31 cellular contexts compared by ENCODE assay signal in the genomic region with DNA sequence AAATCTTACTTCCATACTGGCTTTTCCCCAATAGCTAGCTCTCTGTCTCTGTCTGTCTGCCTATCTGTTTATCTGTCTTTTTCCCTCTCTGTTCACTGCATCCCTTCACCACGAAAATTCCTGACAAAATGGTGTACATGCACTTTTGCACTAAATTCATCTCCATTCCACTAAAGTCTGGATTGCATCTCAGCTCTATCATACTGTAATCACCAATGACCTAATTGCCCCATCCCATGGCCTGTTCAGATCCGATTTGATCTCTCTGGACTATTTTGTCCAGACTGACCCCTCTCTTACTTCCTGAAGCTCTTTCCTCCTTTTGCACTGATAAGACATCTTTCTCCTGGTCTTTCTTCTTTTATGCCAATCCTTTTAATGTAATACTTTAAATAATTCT.
DNase-seq lines count a peak whose midpoint lies in the region; ATAC-seq and TF ChIP-seq lines count a peak whose summit lies in the region.
"Had no signal": no experiment of that assay in that cellular context is flagged by ENCODE, and none has a peak within 500 bp of the region (broad histone marks: within the 10 kb centered on the region; RNA-seq: fewer than 3 reads in every experiment).

No MANE protein-coding gene starts in this region.

- H3K14ac ChIP-seq in IMR-90 (replicated peaks; ENCODE audit: low read depth, low read length): no peak overlapping the region

- H3K4me1 ChIP-seq in SK-N-SH (ENCODE audit: control insufficient read depth in 1 of 2, insufficient read depth in 2 of 2, low read depth in 1 of 2, low read length in 1 of 2): peaks cover 0 to 30% of the 10 kb centered on the region in 2 experiments; a peak in 2 of 4 replicates
- peaks cover 6% of the 10 kb centered on the region for H3K4me1 ChIP-seq in IMR-90 (ENCODE audit: control insufficient read depth, insufficient read depth, low read length)
- peaks cover 0 to 4% (median 0%) of the 10 kb centered on the region in 4 donors for H3K4me1 ChIP-seq in tibial nerve
- H3K4me1 ChIP-seq: A549 had no signal

- H2BK120ac ChIP-seq in IMR-90 (ENCODE audit: low read depth, low read length): no peak overlapping the region

- H2AK5ac ChIP-seq in IMR-90 (ENCODE audit: low read depth, low read length): no peak overlapping the region

- POLR2A ChIA-PET in SK-N-SH (lab: Yijun Ruan, JAX): no interaction called here
- POLR2A ChIA-PET in IMR-90 (lab: Charles Lee; ENCODE audit: unreplicated experiment): no interaction called here

- H3K27ac ChIP-seq in SK-N-SH (ENCODE audit: low read depth in 2 of 2, low read length in 1 of 2): peak overlapping the region in 1 of 2 experiments; percentile 11; a peak in 1 of 4 replicates
- no peak overlapping the region for H3K27ac ChIP-seq in IMR-90 (ENCODE audit: insufficient read depth, low read length)
- H3K27ac ChIP-seq in tibial nerve: no peak overlapping the region
- H3K27ac ChIP-seq: 22Rv1; A549; BLaER1; BLaER1 treated with 17β-estradiol and CSF1 and Interleukin-3, amounts not matched to agents 10 nM and 100 nM; C4-2B had no signal

- no peak overlapping the region for H4K8ac ChIP-seq in IMR-90 (ENCODE audit: low read depth in 2 of 2, low read length in 2 of 2)

- H3K79me1 ChIP-seq in IMR-90 (ENCODE audit: low read depth in 1 of 2, low read length in 2 of 2): no peaks in the 10 kb centered on the region

- in situ Hi-C loops in IMR-90 (cut with MboI; ENCODE audit: low sequenced_read_pairs): no loop called here

- TF ChIP-seq EP300 in SK-N-SH (IDR thresholded peaks at IDR 0.05; ENCODE audit: borderline replicate concordance in 1 of 2, low read depth in 1 of 2, low read length in 1 of 2) (peak in 1 of 2 experiments; percentile 62; a peak in 2 of 4 replicates), tibial nerve (IDR thresholded peaks at IDR 0.05) (no peak)

- H3K4ac ChIP-seq in IMR-90 (ENCODE audit: low read depth, low read length): no peak overlapping the region

- peaks cover 4% of the 10 kb centered on the region; the same call in 1 of the 2 replicates for H3K9me1 ChIP-seq in IMR-90 (ENCODE audit: insufficient read depth, low read length)

- BruUV-seq in IMR-90 (replicated peaks; lab: Mats Ljungman, UMichigan): no TSS peak

- no peak overlapping the region for H3K4me3 ChIP-seq in SK-N-SH (ENCODE audit: low read depth in 2 of 2, low read length in 1 of 2)
- H3K4me3 ChIP-seq in IMR-90 (ENCODE audit: insufficient read depth, low read depth, low read length): no peak overlapping the region
- no peak overlapping the region for H3K4me3 ChIP-seq in tibial nerve
- H3K4me3 ChIP-seq: A549; BLaER1; BLaER1 treated with 17β-estradiol and CSF1 and Interleukin-3, amounts not matched to agents 10 nM and 100 nM had no signal

- no peak overlapping the region for H3K9ac ChIP-seq in SK-N-SH
- H3K9ac ChIP-seq in IMR-90 (ENCODE audit: low read depth, low read length): no peak overlapping the region
- H3K9ac ChIP-seq: BLaER1; BLaER1 treated with 17β-estradiol and CSF1 and Interleukin-3, amounts not matched to agents 10 nM and 100 nM had no signal

- H3K9me2 ChIP-seq in SK-N-SH: no peaks in the 10 kb centered on the region

- H3K9me3 ChIP-seq in SK-N-SH: no peaks in the 10 kb centered on the region
- no peaks in the 10 kb centered on the region for H3K9me3 ChIP-seq in IMR-90 (ENCODE audit: control insufficient read depth, insufficient read depth, low read length)
- H3K9me3 ChIP-seq in tibial nerve: no peaks in the 10 kb centered on the region
- H3K9me3 ChIP-seq: A549; BE2C; BLaER1; BLaER1 treated with 17β-estradiol and CSF1 and Interleukin-3, amounts not matched to agents 10 nM and 100 nM; Caco-2 had no signal

- dilution Hi-C loops in IMR-90 (cut with HindIII; ENCODE audit: low sequenced_read_pairs, unreplicated experiment): no loop called here

- ATAC-seq in SK-N-SH treated with all-trans-retinoic acid at 6 μM for 48 hours (no peak), IMR-90 (ENCODE audit: low read depth) (no peak)
- ATAC-seq: A549; CD8-positive, alpha-beta T cell had no signal

- H3K27me3 ChIP-seq in SK-N-SH (ENCODE audit: insufficient read depth) (no peaks in the 10 kb centered on the region), IMR-90 (ENCODE audit: control insufficient read depth, insufficient read depth, low read length) (no peaks in the 10 kb centered on the region), tibial nerve (no peaks in the 10 kb centered on the region)
- H3K27me3 ChIP-seq: BE2C; BLaER1; BLaER1 treated with 17β-estradiol and CSF1 and Interleukin-3, amounts not matched to agents 10 nM and 100 nM had no signal

- no peak overlapping the region; the same call in 1 of the 2 replicates for H4K5ac ChIP-seq in IMR-90 (ENCODE audit: low read depth, low read length)

- H3K18ac ChIP-seq in IMR-90 (ENCODE audit: low read depth, low read length): peak overlapping the region; percentile 16; the same call in 1 of the 2 replicates

- intact Hi-C loops in IMR-90 (cut with micrococcal nuclease): no loop called here

- H3K36me3 ChIP-seq in SK-N-SH (replicated peaks in 1 of 2; ENCODE audit: control insufficient read depth in 1 of 2, insufficient read depth in 2 of 2, low read length in 1 of 2): no peaks in the 10 kb centered on the region
- H3K36me3 ChIP-seq in IMR-90 (ENCODE audit: control insufficient read depth, insufficient read depth, low read length): no peaks in the 10 kb centered on the region
- H3K36me3 ChIP-seq in tibial nerve: no peaks in the 10 kb centered on the region
- H3K36me3 ChIP-seq: BLaER1; BLaER1 treated with 17β-estradiol and CSF1 and Interleukin-3, amounts not matched to agents 10 nM and 100 nM had no signal

- TF ChIP-seq POLR2A in IMR-90 (IDR thresholded peaks at IDR 0.05; ENCODE audit: low read depth, low read length): no peak
- TF ChIP-seq POLR2A in tibial nerve (IDR thresholded peaks at IDR 0.05): no peak

- H4K20me1 ChIP-seq in SK-N-SH (ENCODE audit: insufficient read depth) (no peaks in the 10 kb centered on the region), IMR-90 (ENCODE audit: insufficient read depth, low read length) (no peaks in the 10 kb centered on the region)
- H4K20me1 ChIP-seq: BLaER1; BLaER1 treated with 17β-estradiol and CSF1 and Interleukin-3, amounts not matched to agents 10 nM and 100 nM had no signal

- CTCF ChIA-PET in SK-N-SH (lab: Yijun Ruan, JAX): interaction anchor here (0.8 to 0.9 kb wide), 3 partner anchors 16 to 69 kb away, joined by 3 read pairs; no protein-coding TSS in a partner anchor
- CTCF ChIA-PET in IMR-90 (lab: Yijun Ruan, JAX): interaction anchor here (1.0 kb wide), 1 partner anchor 325 kb away, joined by 3 read pairs; no protein-coding TSS in a partner anchor

- H3F3A ChIP-seq in SK-N-SH (replicated peaks; ENCODE audit: insufficient read depth): no peaks in the 10 kb centered on the region

- no peaks in the 10 kb centered on the region for H3K79me2 ChIP-seq in SK-N-SH (ENCODE audit: insufficient read depth)

- peak overlapping the region; percentile 62 for H2BK20ac ChIP-seq in IMR-90 (ENCODE audit: low read depth, low read length)

- H2BK5ac ChIP-seq in IMR-90 (ENCODE audit: low read depth, low read length, poor library complexity, severe bottlenecking): peak overlapping the region; percentile 69

- TF ChIP-seq CTCF in SK-N-SH (IDR thresholded peaks at IDR 0.05) (no peak), IMR-90 (conservative IDR thresholded peaks at IDR 0.05; ENCODE audit: low read depth, low read length) (no peak), tibial nerve (IDR thresholded peaks at IDR 0.05) (no peak)

- no peak overlapping the region for H2AFZ ChIP-seq in SK-N-SH (ENCODE audit: low read depth)
- H2AFZ ChIP-seq in IMR-90 (replicated peaks; ENCODE audit: low read length, poor library complexity): no peak overlapping the region

- no peak overlapping the region for H3K56ac ChIP-seq in IMR-90 (ENCODE audit: extremely low read depth, insufficient read depth, low read length)

- no peak overlapping the region for H4K91ac ChIP-seq in IMR-90 (ENCODE audit: insufficient read depth, low read depth, low read length)

- DNase-seq in SK-N-SH (no peak), IMR-90 (no peak), SK-N-DZ (ENCODE audit: low spot score) (peak; percentile 68), tibial nerve (ENCODE audit: low spot score in 2 of 2) (no peak), mucosa of gallbladder (ENCODE audit: low spot score) (no peak)
- DNase-seq: 8988T; ACHN; AML-193; BE2C; C1 segment of cervical spinal cord; Caco-2; Calu3; CD4-positive, alpha-beta memory T cell; CD4-positive, alpha-beta T cell; CD4-positive, CD25-positive, alpha-beta regulatory T cell; CD8-positive, alpha-beta memory T cell; CD8-positive, alpha-beta T cell; COR-L47; DMS 273 treated with DMSO at 0.1 percent for 48 hours; DMS153; DMS53; DMS79; DMS79 treated with DMSO at 0.1 percent for 48 hours; DND-41; EL had no signal

- H3K23ac ChIP-seq in IMR-90 (ENCODE audit: low read depth, low read length): no peak overlapping the region

- H2AK9ac ChIP-seq in IMR-90 (replicated peaks; ENCODE audit: low read depth, low read length, poor library complexity): no peak overlapping the region

- no peak overlapping the region for H2BK15ac ChIP-seq in IMR-90 (ENCODE audit: low read depth, low read length)

- WGBS in SK-N-SH (ENCODE audit: low lambda C conversion rate): 45% methylated on average over 2 of the region's 2 CpGs
- WGBS in IMR-90 (ENCODE audit: extremely low coverage in 2 of 2, insufficient read length in 1 of 2), 2 experiments: 85% methylated on average over 1 of the region's 2 CpGs; no CpG with 5 or more reads in 1 of the 2 experiments
- WGBS in tibial nerve, 2 donors: 80 to 81% methylated on average over 2 of the region's 2 CpGs

- no peak overlapping the region for H3K4me2 ChIP-seq in SK-N-SH
- H3K4me2 ChIP-seq in IMR-90 (ENCODE audit: low read depth, low read length): no peak overlapping the region
- H3K4me2 ChIP-seq: A549; BLaER1; BLaER1 treated with 17β-estradiol and CSF1 and Interleukin-3, amounts not matched to agents 10 nM and 100 nM had no signal

- TF ChIP-seq RAD21 in SK-N-SH (IDR thresholded peaks at IDR 0.05; ENCODE audit: low read length) (no peak), IMR-90 (IDR thresholded peaks at IDR 0.05; ENCODE audit: low read length) (no peak)

TF ChIP-seq in SK-N-SH, 30 proteins besides CTCF, POLR2A, EP300 and RAD21 (continues in another document):
- TF ChIP-seq TCF12 (IDR thresholded peaks at IDR 0.05): 0 out of 2 replicates have a peak, but pooled peaks have one; percentile 21

TF ChIP-seq in IMR-90, 13 proteins besides CTCF, POLR2A, EP300 and RAD21 (continues in another document):
- TF ChIP-seq MAZ (IDR thresholded peaks at IDR 0.05; ENCODE audit: borderline replicate concordance, low read depth, low read length) (no peak), FOS (IDR thresholded peaks at IDR 0.05; ENCODE audit: low read depth, low read length) (no peak), NFE2L2 (IDR thresholded peaks at IDR 0.05; ENCODE audit: low read depth, low read length) (no peak)
- TF ChIP-seq, protein P1, sequence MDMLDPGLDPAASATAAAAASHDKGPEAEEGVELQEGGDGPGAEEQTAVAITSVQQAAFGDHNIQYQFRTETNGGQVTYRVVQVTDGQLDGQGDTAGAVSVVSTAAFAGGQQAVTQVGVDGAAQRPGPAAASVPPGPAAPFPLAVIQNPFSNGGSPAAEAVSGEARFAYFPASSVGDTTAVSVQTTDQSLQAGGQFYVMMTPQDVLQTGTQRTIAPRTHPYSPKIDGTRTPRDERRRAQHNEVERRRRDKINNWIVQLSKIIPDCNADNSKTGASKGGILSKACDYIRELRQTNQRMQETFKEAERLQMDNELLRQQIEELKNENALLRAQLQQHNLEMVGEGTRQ (IDR thresholded peaks at IDR 0.05; ENCODE audit: low read depth, low read length): no peak
